ENCODE assay signal across 8 cellular contexts in genomic region chr1:108512239-108513071, GRCh38. TPM values are rescaled to one million over a fixed set of nuclear protein-coding genes. Genes with fewer than 3 reads are reported as not detected.
DNase-seq lines count a peak whose midpoint lies in the region; ATAC-seq, FAIRE-seq and TF ChIP-seq lines count a peak whose summit lies in the region.

No MANE protein-coding gene starts in this region.

- no peak for TF ChIP-seq POLR2A in breast epithelium (IDR thresholded peaks at IDR 0.05)
- no peak for TF ChIP-seq POLR2A in HepG2 (IDR thresholded peaks at IDR 0.05; ENCODE audit: insufficient read depth in 1 of 2, low read depth in 2 of 2, low read length in 2 of 2)

- H3K36me3 ChIP-seq in breast epithelium, result no peaks in the 10 kb centered on the region
- H3K36me3 ChIP-seq in HepG2 (replicated peaks in 1 of 2; ENCODE audit: control insufficient read depth in 1 of 2, insufficient read depth in 2 of 2, low read length in 2 of 2), result no peaks in the 10 kb centered on the region

- in situ Hi-C loops in HepG2 (cut with HindIII; ENCODE audit: extremely low pct_ligation_motif_present, low pct_unique_long_range_greater_than_20kb), result no loop called here

- WGBS in HepG2 (ENCODE audit: low lambda C conversion rate), result 18% methylated on average over 6 of the region's 6 CpGs

- ATAC-seq in GM19438 (IDR thresholded peaks at IDR 0.05; ENCODE audit: low read depth, unreplicated experiment) (peak; percentile 58), HepG2 (no peak), GM21423 (IDR thresholded peaks at IDR 0.05; ENCODE audit: unreplicated experiment) (no peak)

- peak; percentile 59 to 89 (median 81) for TF ChIP-seq CTCF in breast epithelium (IDR thresholded peaks at IDR 0.05)
- TF ChIP-seq CTCF in HepG2 (CRISPR knock-in tag; IDR thresholded peaks at IDR 0.05), result peak; percentile 64

- H3K4me1 ChIP-seq in breast epithelium, result no peaks in the 10 kb centered on the region
- H3K4me1 ChIP-seq in HepG2 (ENCODE audit: insufficient read depth, low read length), result no peaks in the 10 kb centered on the region

- no peak overlapping the region for H3K4me2 ChIP-seq in HepG2 (ENCODE audit: low read depth, low read length)

- H3K27me3 ChIP-seq in breast epithelium (no peaks in the 10 kb centered on the region), HepG2 (ENCODE audit: control insufficient read depth in 1 of 2, insufficient read depth in 2 of 2, low read length in 2 of 2) (no peaks in the 10 kb centered on the region; a peak in 1 of 5 replicates)

- H3K79me2 ChIP-seq in HepG2 (ENCODE audit: insufficient read depth, low read length), result no peaks in the 10 kb centered on the region

- H3K4me3 ChIP-seq in breast epithelium (no peak overlapping the region), HepG2 (replicated peaks in 1 of 3; ENCODE audit: insufficient read depth in 1 of 3, low read depth in 2 of 3, low read length in 3 of 3) (no peak overlapping the region)

- H3K27ac ChIP-seq in breast epithelium (no peak overlapping the region), HepG2 (ENCODE audit: extremely low read length, insufficient read depth, low read length) (no peak overlapping the region)

- DNase-seq in AML-193 (lab: John Stamatoyannopoulos, UW) (peak; percentile 28 to 44), NCI-H2227 treated with DMSO at 0.1 percent for 48 hours (lab: John Stamatoyannopoulos, UW) (peak; percentile 29), breast epithelium (ENCODE audit: low spot score in 2 of 2) (no peak), HepG2 (ENCODE audit: low spot score) (no peak), islet precursor cell (no peak)
- DNase-seq in activated CD4-positive, CD25-positive, alpha-beta regulatory T cell treated with anti-CD3 and anti-CD28 coated beads, Interleukin-2, amount 50 U/mL, for 72 hours, result no peak

- H3K9ac ChIP-seq in HepG2 (ENCODE audit: insufficient read depth, low read depth, low read length), result no peak overlapping the region

- POLR2A ChIA-PET in HepG2 (lab: Yijun Ruan, JAX), result no interaction called here

- H2AFZ ChIP-seq in HepG2 (ENCODE audit: low read length), result no peak overlapping the region

- H4K20me1 ChIP-seq in HepG2 (ENCODE audit: insufficient read depth, low read length), result no peaks in the 10 kb centered on the region

- no peak for TF ChIP-seq EP300 in HepG2 (IDR thresholded peaks at IDR 0.05; ENCODE audit: low read depth in 2 of 2, low read length in 2 of 2)
- no peak for TF ChIP-seq EP300 in HepG2 (CRISPR knock-in tag; IDR thresholded peaks at IDR 0.05; ENCODE audit: borderline replicate concordance)

- no TSS peak for BruUV-seq in HepG2 (replicated peaks; lab: Mats Ljungman, UMichigan)

- peak; percentile 34 for FAIRE-seq in HepG2 (lab: Jason Lieb, UNC)

- TF ChIP-seq RAD21 in HepG2 (CRISPR knock-in tag; IDR thresholded peaks at IDR 0.05), result 0 out of 2 replicates have a peak, but pooled peaks have one; percentile 34

- H3K9me3 ChIP-seq in breast epithelium (no peaks in the 10 kb centered on the region), HepG2 (ENCODE audit: low read length) (no peaks in the 10 kb centered on the region)

- intact Hi-C loops in breast epithelium (cut with DNase I; ENCODE audit: low total_unique reads), result loop anchor here (10.0 kb wide), 1 partner anchor 132 kb away; no protein-coding TSS in a partner anchor
- intact Hi-C loops in HepG2 (cut with micrococcal nuclease; ENCODE audit: unreplicated experiment), result loop anchor here (1.0 to 2.0 kb wide), 4 partner anchors 20 to 386 kb away; no protein-coding TSS in a partner anchor

- CTCF ChIA-PET in HepG2 (lab: Yijun Ruan, JAX; ENCODE audit: low intra/inter-chr PET ratio, low total read pairs), result interaction anchor here (2.6 to 4.9 kb wide), 2 partner anchors 49 to 131 kb away, joined by 18 to 50 read pairs; partner anchors contain the start of gene EEIG2

TF ChIP-seq in HepG2, 621 proteins besides CTCF, POLR2A, EP300 and RAD21:
- peak; percentile 68 for TF ChIP-seq SMC3 (IDR thresholded peaks at IDR 0.05; ENCODE audit: low read length)
- TF ChIP-seq PREB (CRISPR knock-in tag; IDR thresholded peaks at IDR 0.05), result no peak
- no peak for TF ChIP-seq IRX3 (CRISPR knock-in tag; IDR thresholded peaks at IDR 0.05; ENCODE audit: borderline replicate concordance, low read depth)
- peak; percentile 80 for TF ChIP-seq STAG1 (CRISPR knock-in tag; IDR thresholded peaks at IDR 0.05)

RNA-seq across cellular contexts. Expression of gene EEIG2, which starts 47.4 kb away (rescaled TPM):
- total RNA-seq in breast epithelium (10 to 100 TPM; 10.2 to 31.3 (median 18.4) TPM), HepG2 (2016; rRNA removed; fragmentation: Illumina TruSeq; extraction: Trizol) (3.2 and 5.7 TPM in 2 replicates)
- 0.35 and 0.40 TPM in 2 replicates for total RNA-seq in HepG2 (2016; cell fraction: cytosol; rRNA removed; fragmentation: Illumina TruSeq; extraction: Trizol; ENCODE audit: low read depth)
- 3.6 and 5.4 TPM in 2 replicates for total RNA-seq in HepG2 (2016; cell fraction: insoluble cytoplasmic fraction; rRNA removed; fragmentation: Illumina TruSeq; extraction: Trizol)
- 2.8 and 3.5 TPM in 2 replicates for total RNA-seq in HepG2 (2016; cell fraction: membrane; rRNA removed; fragmentation: Illumina TruSeq; extraction: Trizol)
- 2.2 and 2.5 TPM in 2 replicates for total RNA-seq in HepG2 (2016; cell fraction: nucleus; rRNA removed; fragmentation: Illumina TruSeq; extraction: Trizol)
- 0.81 and 0.90 TPM in 2 replicates for polyA plus RNA-seq in HepG2 (2011; rRNA removed)
- polyA plus RNA-seq in HepG2 (2011; cell fraction: cytosol; rRNA removed), result 0.40 and 0.67 TPM in 2 replicates
- polyA plus RNA-seq in HepG2 (2011; cell fraction: nucleus; rRNA removed), result 0.54 and 0.63 TPM in 2 replicates
- polyA plus RNA-seq in HepG2 (2012), result 1.0 and 1.2 TPM in 2 replicates
- polyA plus RNA-seq in HepG2 (2016; cell fraction: cytosol; fragmentation: Illumina TruSeq; extraction: Trizol; ENCODE audit: low read depth), result 0.14 and 0.17 TPM in 2 replicates
- 3.7 and 4.0 TPM in 2 replicates for polyA plus RNA-seq in HepG2 (2016; cell fraction: insoluble cytoplasmic fraction; fragmentation: Illumina TruSeq; extraction: Trizol; ENCODE audit: low read depth)
- 1.2 TPM in 2 replicates for polyA plus RNA-seq in HepG2 (2016; cell fraction: membrane; fragmentation: Illumina TruSeq; extraction: Trizol; ENCODE audit: low read depth)
- 2.1 and 2.5 TPM in 2 replicates for polyA plus RNA-seq in HepG2 (2016; cell fraction: nucleus; fragmentation: Illumina TruSeq; extraction: Trizol; ENCODE audit: insufficient read depth, low read depth)
- polyA minus RNA-seq in HepG2 (2011; rRNA and poly(A)+ RNA removed; ENCODE audit: low replicate concordance), result 0.74 and 69.9 TPM in 2 replicates
- 1.3 and 1.5 TPM in 2 replicates for polyA minus RNA-seq in HepG2 (2011; cell fraction: cytosol; rRNA and poly(A)+ RNA removed)
- 1.7 and 1.9 TPM in 2 replicates for polyA minus RNA-seq in HepG2 (2011; cell fraction: nucleus; rRNA and poly(A)+ RNA removed)

Comparison
In these comparisons a context has a peak if more than half of its experiments do, and no peak if none do; other contexts are left out.
1. DNase-seq: peak in AML-193 (2 of 2) and NCI-H2227 treated with DMSO at 0.1 percent for 48 hours (single experiment); none in breast epithelium (0 of 2), HepG2 (single experiment), activated CD4-positive, CD25-positive, alpha-beta regulatory T cell treated with anti-CD3 and anti-CD28 coated beads, Interleukin-2, amount 50 U/mL, for 72 hours (single experiment) and islet precursor cell (single experiment).